In genomic region chr17:32917842-32918241, GRCh38 we compare ENCODE assay signal across 22 cellular contexts.
"Had no signal": no experiment of that assay in that cellular context is flagged by ENCODE, and none has a peak within 500 bp of the region (broad histone marks: within the 10 kb centered on the region; RNA-seq: fewer than 3 reads in every experiment).

No MANE protein-coding gene starts in this region.

- H3K9me3 ChIP-seq: gastrocnemius medialis, right lobe of liver, SK-N-SH, testis, upper lobe of left lung had no signal

- H3K9ac ChIP-seq: parathyroid adenoma, SK-N-SH had no signal

- H3K27ac ChIP-seq: cardiac muscle cell, dorsolateral prefrontal cortex, gastrocnemius medialis, parathyroid adenoma, right lobe of liver, testis, upper lobe of left lung had no signal

- H3K4me3 Mint-ChIP-seq: activated naive CD8-positive, alpha-beta T cell treated with anti-CD3 and anti-CD28 coated beads for 36 hours; naive thymus-derived CD8-positive, alpha-beta T cell; stimulated activated memory B cell treated with anti-CD40 and anti-IgM and Interleukin-4, amounts not matched to agents 10 μg/mL and 1 μg/mL and 100 μg/mL, for 72 hours had no signal

- H3K9me3 Mint-ChIP-seq: activated naive CD8-positive, alpha-beta T cell treated with anti-CD3 and anti-CD28 coated beads for 36 hours had no signal

- H3K27me3 ChIP-seq: cardiac muscle cell, dorsolateral prefrontal cortex, gastrocnemius medialis, right lobe of liver, testis, upper lobe of left lung had no signal

- H3K27ac Mint-ChIP-seq: activated naive CD8-positive, alpha-beta T cell treated with anti-CD3 and anti-CD28 coated beads for 36 hours; naive thymus-derived CD8-positive, alpha-beta T cell; stimulated activated memory B cell treated with anti-CD40 and anti-IgM and Interleukin-4, amounts not matched to agents 10 μg/mL and 1 μg/mL and 100 μg/mL, for 72 hours had no signal

- H3K36me3 ChIP-seq: cardiac muscle cell, gastrocnemius medialis, right lobe of liver, upper lobe of left lung had no signal

- H3K27me3 Mint-ChIP-seq: activated naive CD8-positive, alpha-beta T cell treated with anti-CD3 and anti-CD28 coated beads for 36 hours; stimulated activated memory B cell treated with anti-CD40 and anti-IgM and Interleukin-4, amounts not matched to agents 10 μg/mL and 1 μg/mL and 100 μg/mL, for 72 hours had no signal

- H3K4me1 ChIP-seq: gastrocnemius medialis, parathyroid adenoma, right lobe of liver, testis had no signal

- DNase-seq: activated CD4-positive, alpha-beta T cell treated with anti-CD3 and anti-CD28 coated beads for 48 hours; activated CD4-positive, CD25-positive, alpha-beta regulatory T cell; activated CD8-positive, alpha-beta memory T cell treated with anti-CD3 and anti-CD28 coated beads for 24 hours; activated naive CD4-positive, alpha-beta T cell; activated naive CD8-positive, alpha-beta T cell treated with anti-CD3 and anti-CD28 coated beads for 36 hours; amniotic stem cell; dorsolateral prefrontal cortex; gastrocnemius medialis; head of caudate nucleus; mesenchymal stem cell; naive thymus-derived CD8-positive, alpha-beta T cell; right lobe of liver; SK-N-SH; small intestine; stimulated activated CD4-positive, alpha-beta T cell treated with anti-CD3 and anti-CD28 coated beads, Interleukin-15, amount 100 ng/mL, for 24 hours; stimulated activated CD4-positive, alpha-beta T cell treated with anti-CD3 and anti-CD28 coated beads, Interleukin-4, amount 100 ng/mL, for 1 hour; T-helper 9 cell; testis; upper lobe of left lung had no signal

- H3K4me3 ChIP-seq: cardiac muscle cell, dorsolateral prefrontal cortex, gastrocnemius medialis, right lobe of liver, testis, upper lobe of left lung had no signal

- H3K36me3 Mint-ChIP-seq: activated naive CD8-positive, alpha-beta T cell treated with anti-CD3 and anti-CD28 coated beads for 36 hours; naive thymus-derived CD8-positive, alpha-beta T cell; stimulated activated memory B cell treated with anti-CD40 and anti-IgM and Interleukin-4, amounts not matched to agents 10 μg/mL and 1 μg/mL and 100 μg/mL, for 72 hours had no signal

- H3K4me1 Mint-ChIP-seq: stimulated activated memory B cell treated with anti-CD40 and anti-IgM and Interleukin-4, amounts not matched to agents 10 μg/mL and 1 μg/mL and 100 μg/mL, for 72 hours had no signal
